ENCODE assay signal across 8 cellular contexts in the genomic region with DNA sequence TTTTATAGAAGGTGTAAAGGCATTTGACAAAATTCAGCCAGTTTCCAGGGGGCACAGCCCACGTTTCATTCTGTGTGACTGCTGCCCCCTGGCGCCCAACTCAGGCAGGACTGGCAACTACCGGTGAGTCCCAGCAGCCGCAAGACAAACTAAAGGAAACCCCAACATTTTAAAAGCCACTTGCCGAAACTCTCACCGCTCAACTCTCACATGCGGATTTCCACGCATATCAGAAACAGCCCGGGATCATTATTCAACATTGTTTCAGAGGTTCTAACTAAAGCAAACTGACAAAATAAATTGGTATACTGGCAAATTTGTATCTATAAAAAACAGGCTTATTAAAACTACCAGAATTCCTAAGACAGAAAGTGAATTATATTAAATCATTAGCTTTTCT. TPM values are rescaled to one million over a fixed set of nuclear protein-coding genes. Genes with fewer than 3 reads are reported as not detected.
DNase-seq lines count a peak whose midpoint lies in the region; ATAC-seq and TF ChIP-seq lines count a peak whose summit lies in the region.

No MANE protein-coding gene starts in this region.

- H3K27me3 ChIP-seq in MG63 (no peaks in the 10 kb centered on the region), adipocyte (replicated peaks; ENCODE audit: control insufficient read depth, insufficient read depth, low read length) (no peaks in the 10 kb centered on the region), heart right ventricle (no peaks in the 10 kb centered on the region)

- intact Hi-C loops in heart right ventricle (cut with DNase I) = loop anchor here (1.0 to 10.0 kb wide), 8 partner anchors 156 to 286 kb away; a partner anchor contains a TSS

- in situ Hi-C loops in G401 (cut with HindIII; ENCODE audit: low sequenced_read_pairs) = no loop called here

- no peaks in the 10 kb centered on the region for H3K27me3 Mint-ChIP-seq in T-helper 17 cell

- ATAC-seq in T-helper 17 cell = peak; percentile 78
- peak in 6 of 8 donors; percentile 42 to 81 (median 64) for ATAC-seq in heart right ventricle
- no peak for ATAC-seq in HG02885 (IDR thresholded peaks at IDR 0.05; ENCODE audit: poor library complexity, unreplicated experiment)

- peaks cover 5% of the 10 kb centered on the region for H3K36me3 Mint-ChIP-seq in T-helper 17 cell (ENCODE audit: low read depth)

- H3K9ac ChIP-seq in adipocyte (ENCODE audit: low read length) = no peak overlapping the region

- H3K27ac Mint-ChIP-seq in T-helper 17 cell = peak overlapping the region; percentile 85

- 2 to 3% methylated on average over 9 of the region's 9 CpGs for WGBS in heart right ventricle, 2 donors

- H3K9me3 ChIP-seq in MG63 (peaks cover 3% of the 10 kb centered on the region), T-helper 17 cell (ENCODE audit: control insufficient read depth, low read length, poor library complexity, severe bottlenecking) (no peaks in the 10 kb centered on the region), adipocyte (ENCODE audit: control insufficient read depth, low read length) (peaks cover 6% of the 10 kb centered on the region), heart right ventricle (peaks cover 0 to 11% (median 8%) of the 10 kb centered on the region in 11 donors)

- peak; percentile 85 to 96 (median 92) for TF ChIP-seq CTCF in heart right ventricle (IDR thresholded peaks at IDR 0.05)

- H3K4me1 ChIP-seq in adipocyte (ENCODE audit: control insufficient read depth, insufficient read depth, low read length) (peaks cover 10% of the 10 kb centered on the region), heart right ventricle (peaks cover 0 to 20% (median 11%) of the 10 kb centered on the region in 9 donors)

- H3K4me3 Mint-ChIP-seq in T-helper 17 cell = peak overlapping the region; percentile 72

- H3K4me1 Mint-ChIP-seq in T-helper 17 cell = peaks cover 4% of the 10 kb centered on the region

- H3K27ac ChIP-seq in heart right ventricle = no peak overlapping the region

- H3K4me3 ChIP-seq in MG63 = no peak overlapping the region
- H3K4me3 ChIP-seq in adipocyte (ENCODE audit: low read length) = no peak overlapping the region
- peak overlapping the region in 1 of 10 donors; percentile 19 for H3K4me3 ChIP-seq in heart right ventricle

- peaks cover 4% of the 10 kb centered on the region; the same call in 1 of the 2 replicates for H3K36me3 ChIP-seq in MG63
- peaks cover 9% of the 10 kb centered on the region for H3K36me3 ChIP-seq in adipocyte (ENCODE audit: control insufficient read depth, insufficient read depth, low read length, severe bottlenecking)
- peaks cover 0 to 14% (median 0%) of the 10 kb centered on the region in 9 donors for H3K36me3 ChIP-seq in heart right ventricle

- DNase-seq in G401 (ENCODE audit: low spot score) (peak; percentile 83), MG63 (peak; percentile 65), T-helper 17 cell (peak; percentile 65 to 81 (median 68)), adipocyte (ENCODE audit: low read depth) (peak; percentile 92), heart right ventricle (peak; percentile 76 to 84), retina (peak; percentile 78), mesenteric fat pad (ENCODE audit: low spot score) (no peak)

RNA-seq across cellular contexts. Expression of a gene that starts 48.2 kb away (rescaled TPM):
- total RNA-seq in G401 (2014; rRNA removed; shearing (Covaris generic)) = 17.5 and 28.8 TPM in 2 replicates
- 18.9 and 32.4 TPM in 2 replicates for total RNA-seq in MG63 (2014; rRNA removed; shearing (Covaris generic); ENCODE audit: low replicate concordance)
- total RNA-seq in T-helper 17 cell (10 to 100 TPM; 28.9 to 35.9 TPM), heart right ventricle (10 to 100 TPM; 14.1 to 24.5 (median 20.5) TPM), mesenteric fat pad (28.7 TPM)
- polyA plus RNA-seq in heart right ventricle = 10 to 100 TPM; 14.1 to 27.8 TPM

RNA-seq across cellular contexts. Expression of a gene that starts 48.7 kb away (rescaled TPM):
- total RNA-seq in G401 (2014; rRNA removed; shearing (Covaris generic)) = 34.4 and 41.8 TPM in 2 replicates
- total RNA-seq in MG63 (2014; rRNA removed; shearing (Covaris generic); ENCODE audit: low replicate concordance) = 17.5 and 18.7 TPM in 2 replicates
- total RNA-seq in T-helper 17 cell (10 to 100 TPM; 78.9 to 82.9 TPM), heart right ventricle (10 to 100 TPM; 37.7 to 48.4 (median 44.2) TPM), mesenteric fat pad (52.2 TPM)
- polyA plus RNA-seq in heart right ventricle = 10 to 100 TPM; 18.6 to 40.2 TPM
